Comparison of ENCODE assay signal across 1 cellular context in the genomic region with DNA sequence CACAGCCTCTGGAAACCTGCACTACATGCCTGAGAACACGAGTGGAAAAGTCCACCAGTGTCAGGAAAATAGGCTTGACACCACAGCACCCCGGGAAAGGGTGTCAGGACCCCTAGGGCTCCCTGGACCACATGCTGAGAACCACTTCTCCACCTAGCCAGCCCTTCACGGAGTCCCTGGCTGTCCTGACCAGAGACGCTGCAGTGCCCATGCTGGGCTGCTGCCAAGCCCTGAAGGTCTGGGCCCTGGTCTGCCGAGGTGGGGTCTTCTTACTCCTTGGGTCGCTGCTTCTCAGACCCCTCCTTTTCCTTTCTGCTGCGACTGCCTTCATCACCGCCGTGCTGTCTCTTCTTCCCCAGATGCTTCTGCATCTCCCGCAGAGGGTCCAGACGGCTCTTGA.
TF ChIP-seq lines count a peak whose summit lies in the region.

No MANE protein-coding gene starts in this region.

TF ChIP-seq in K562, 482 proteins besides CTCF, POLR2A, EP300 and RAD21:
- no peak for TF ChIP-seq ELF2 (CRISPR knock-in tag; IDR thresholded peaks at IDR 0.05)
- TF ChIP-seq, protein P1, sequence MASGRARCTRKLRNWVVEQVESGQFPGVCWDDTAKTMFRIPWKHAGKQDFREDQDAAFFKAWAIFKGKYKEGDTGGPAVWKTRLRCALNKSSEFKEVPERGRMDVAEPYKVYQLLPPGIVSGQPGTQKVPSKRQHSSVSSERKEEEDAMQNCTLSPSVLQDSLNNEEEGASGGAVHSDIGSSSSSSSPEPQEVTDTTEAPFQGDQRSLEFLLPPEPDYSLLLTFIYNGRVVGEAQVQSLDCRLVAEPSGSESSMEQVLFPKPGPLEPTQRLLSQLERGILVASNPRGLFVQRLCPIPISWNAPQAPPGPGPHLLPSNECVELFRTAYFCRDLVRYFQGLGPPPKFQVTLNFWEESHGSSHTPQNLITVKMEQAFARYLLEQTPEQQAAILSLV (tag; IDR thresholded peaks at IDR 0.05): no peak
- no peak for TF ChIP-seq BACH1 (tag; IDR thresholded peaks at IDR 0.05)
- TF ChIP-seq, protein P2, sequence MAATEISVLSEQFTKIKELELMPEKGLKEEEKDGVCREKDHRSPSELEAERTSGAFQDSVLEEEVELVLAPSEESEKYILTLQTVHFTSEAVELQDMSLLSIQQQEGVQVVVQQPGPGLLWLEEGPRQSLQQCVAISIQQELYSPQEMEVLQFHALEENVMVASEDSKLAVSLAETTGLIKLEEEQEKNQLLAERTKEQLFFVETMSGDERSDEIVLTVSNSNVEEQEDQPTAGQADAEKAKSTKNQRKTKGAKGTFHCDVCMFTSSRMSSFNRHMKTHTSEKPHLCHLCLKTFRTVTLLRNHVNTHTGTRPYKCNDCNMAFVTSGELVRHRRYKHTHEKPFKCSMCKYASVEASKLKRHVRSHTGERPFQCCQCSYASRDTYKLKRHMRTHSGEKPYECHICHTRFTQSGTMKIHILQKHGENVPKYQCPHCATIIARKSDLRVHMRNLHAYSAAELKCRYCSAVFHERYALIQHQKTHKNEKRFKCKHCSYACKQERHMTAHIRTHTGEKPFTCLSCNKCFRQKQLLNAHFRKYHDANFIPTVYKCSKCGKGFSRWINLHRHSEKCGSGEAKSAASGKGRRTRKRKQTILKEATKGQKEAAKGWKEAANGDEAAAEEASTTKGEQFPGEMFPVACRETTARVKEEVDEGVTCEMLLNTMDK (IDR thresholded peaks at IDR 0.05; ENCODE audit: borderline replicate concordance, insufficient read depth, low read depth, low read length, poor library complexity, severe bottlenecking): no peak
- no peak for TF ChIP-seq ATF7 (IDR thresholded peaks at IDR 0.05)
- TF ChIP-seq, protein P3, sequence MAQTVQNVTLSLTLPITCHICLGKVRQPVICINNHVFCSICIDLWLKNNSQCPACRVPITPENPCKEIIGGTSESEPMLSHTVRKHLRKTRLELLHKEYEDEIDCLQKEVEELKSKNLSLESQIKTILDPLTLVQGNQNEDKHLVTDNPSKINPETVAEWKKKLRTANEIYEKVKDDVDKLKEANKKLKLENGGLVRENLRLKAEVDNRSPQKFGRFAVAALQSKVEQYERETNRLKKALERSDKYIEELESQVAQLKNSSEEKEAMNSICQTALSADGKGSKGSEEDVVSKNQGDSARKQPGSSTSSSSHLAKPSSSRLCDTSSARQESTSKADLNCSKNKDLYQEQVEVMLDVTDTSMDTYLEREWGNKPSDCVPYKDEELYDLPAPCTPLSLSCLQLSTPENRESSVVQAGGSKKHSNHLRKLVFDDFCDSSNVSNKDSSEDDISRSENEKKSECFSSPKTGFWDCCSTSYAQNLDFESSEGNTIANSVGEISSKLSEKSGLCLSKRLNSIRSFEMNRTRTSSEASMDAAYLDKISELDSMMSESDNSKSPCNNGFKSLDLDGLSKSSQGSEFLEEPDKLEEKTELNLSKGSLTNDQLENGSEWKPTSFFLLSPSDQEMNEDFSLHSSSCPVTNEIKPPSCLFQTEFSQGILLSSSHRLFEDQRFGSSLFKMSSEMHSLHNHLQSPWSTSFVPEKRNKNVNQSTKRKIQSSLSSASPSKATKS (CRISPR knock-in tag; IDR thresholded peaks at IDR 0.05): no peak
- no peak for TF ChIP-seq ZC3H8 (IDR thresholded peaks at IDR 0.05)
- TF ChIP-seq HOXB6 (CRISPR knock-in tag; IDR thresholded peaks at IDR 0.05; ENCODE audit: borderline replicate concordance): no peak
- 0 out of 2 replicates have a peak, but pooled peaks have one; percentile 16 for TF ChIP-seq SUPT5H (IDR thresholded peaks at IDR 0.05)
- no peak for TF ChIP-seq ZNF324 (CRISPR knock-in tag; IDR thresholded peaks at IDR 0.05)
- TF ChIP-seq ZEB2 (IDR thresholded peaks at IDR 0.05): no peak
- peak; percentile 11 for TF ChIP-seq POLR2B (IDR thresholded peaks at IDR 0.05; ENCODE audit: low read depth, partially characterized antibody)
- no peak for TF ChIP-seq PTRF (tag; IDR thresholded peaks at IDR 0.05)
